Comparison of ENCODE assay signal across 1 cellular context in the genomic region with DNA sequence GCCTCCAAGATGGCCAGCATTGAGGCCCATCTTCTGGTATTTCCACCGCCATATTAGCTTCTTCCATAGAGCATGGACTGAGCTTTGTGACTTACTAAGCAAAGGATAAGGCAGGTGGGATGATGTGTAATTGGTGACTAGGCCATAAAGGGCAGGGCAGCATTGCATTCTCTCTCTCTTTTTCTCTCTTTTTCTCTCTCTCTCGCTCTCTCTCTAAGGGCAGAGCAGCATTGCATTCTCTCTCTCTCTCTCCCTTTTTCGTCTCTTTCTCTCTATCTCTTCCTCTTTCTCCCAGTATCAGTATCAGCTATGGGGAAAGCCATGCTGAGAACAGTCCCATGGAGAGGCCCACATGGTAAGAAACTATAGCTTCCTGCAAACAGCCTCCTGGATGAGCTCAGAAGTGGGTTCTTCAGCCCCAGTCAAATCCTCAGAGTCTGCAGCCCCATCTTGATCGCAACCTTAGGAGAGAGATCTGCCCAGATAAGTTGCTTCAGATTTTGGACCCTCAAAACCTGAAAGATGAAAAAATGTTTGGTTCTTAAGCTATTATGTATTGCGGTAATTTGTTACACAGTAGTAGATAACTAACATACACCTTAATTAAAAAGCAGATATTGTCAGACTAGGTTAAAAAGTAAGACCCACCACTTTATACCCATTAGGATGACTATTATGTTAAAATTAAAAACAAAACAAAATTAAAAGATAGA.
TF ChIP-seq lines count a peak whose summit lies in the region.

No MANE protein-coding gene starts in this region.

TF ChIP-seq in GM23338, 12 proteins besides CTCF, POLR2A, EP300 and RAD21 (continued from another document):
- TF ChIP-seq, protein P1, sequence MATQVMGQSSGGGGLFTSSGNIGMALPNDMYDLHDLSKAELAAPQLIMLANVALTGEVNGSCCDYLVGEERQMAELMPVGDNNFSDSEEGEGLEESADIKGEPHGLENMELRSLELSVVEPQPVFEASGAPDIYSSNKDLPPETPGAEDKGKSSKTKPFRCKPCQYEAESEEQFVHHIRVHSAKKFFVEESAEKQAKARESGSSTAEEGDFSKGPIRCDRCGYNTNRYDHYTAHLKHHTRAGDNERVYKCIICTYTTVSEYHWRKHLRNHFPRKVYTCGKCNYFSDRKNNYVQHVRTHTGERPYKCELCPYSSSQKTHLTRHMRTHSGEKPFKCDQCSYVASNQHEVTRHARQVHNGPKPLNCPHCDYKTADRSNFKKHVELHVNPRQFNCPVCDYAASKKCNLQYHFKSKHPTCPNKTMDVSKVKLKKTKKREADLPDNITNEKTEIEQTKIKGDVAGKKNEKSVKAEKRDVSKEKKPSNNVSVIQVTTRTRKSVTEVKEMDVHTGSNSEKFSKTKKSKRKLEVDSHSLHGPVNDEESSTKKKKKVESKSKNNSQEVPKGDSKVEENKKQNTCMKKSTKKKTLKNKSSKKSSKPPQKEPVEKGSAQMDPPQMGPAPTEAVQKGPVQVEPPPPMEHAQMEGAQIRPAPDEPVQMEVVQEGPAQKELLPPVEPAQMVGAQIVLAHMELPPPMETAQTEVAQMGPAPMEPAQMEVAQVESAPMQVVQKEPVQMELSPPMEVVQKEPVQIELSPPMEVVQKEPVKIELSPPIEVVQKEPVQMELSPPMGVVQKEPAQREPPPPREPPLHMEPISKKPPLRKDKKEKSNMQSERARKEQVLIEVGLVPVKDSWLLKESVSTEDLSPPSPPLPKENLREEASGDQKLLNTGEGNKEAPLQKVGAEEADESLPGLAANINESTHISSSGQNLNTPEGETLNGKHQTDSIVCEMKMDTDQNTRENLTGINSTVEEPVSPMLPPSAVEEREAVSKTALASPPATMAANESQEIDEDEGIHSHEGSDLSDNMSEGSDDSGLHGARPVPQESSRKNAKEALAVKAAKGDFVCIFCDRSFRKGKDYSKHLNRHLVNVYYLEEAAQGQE (IDR thresholded peaks at IDR 0.05; ENCODE audit: unreplicated experiment): no peak
- no peak for TF ChIP-seq EZH2phosphoT487 (IDR thresholded peaks at IDR 0.05; ENCODE audit: unreplicated experiment)
- TF ChIP-seq, protein P2, sequence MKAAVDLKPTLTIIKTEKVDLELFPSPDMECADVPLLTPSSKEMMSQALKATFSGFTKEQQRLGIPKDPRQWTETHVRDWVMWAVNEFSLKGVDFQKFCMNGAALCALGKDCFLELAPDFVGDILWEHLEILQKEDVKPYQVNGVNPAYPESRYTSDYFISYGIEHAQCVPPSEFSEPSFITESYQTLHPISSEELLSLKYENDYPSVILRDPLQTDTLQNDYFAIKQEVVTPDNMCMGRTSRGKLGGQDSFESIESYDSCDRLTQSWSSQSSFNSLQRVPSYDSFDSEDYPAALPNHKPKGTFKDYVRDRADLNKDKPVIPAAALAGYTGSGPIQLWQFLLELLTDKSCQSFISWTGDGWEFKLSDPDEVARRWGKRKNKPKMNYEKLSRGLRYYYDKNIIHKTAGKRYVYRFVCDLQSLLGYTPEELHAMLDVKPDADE (IDR thresholded peaks at IDR 0.05): no peak
- no peak for TF ChIP-seq STAT1 (IDR thresholded peaks at IDR 0.05; ENCODE audit: unreplicated experiment)
